ENCODE assay signal across 28 cellular contexts in the genomic region with DNA sequence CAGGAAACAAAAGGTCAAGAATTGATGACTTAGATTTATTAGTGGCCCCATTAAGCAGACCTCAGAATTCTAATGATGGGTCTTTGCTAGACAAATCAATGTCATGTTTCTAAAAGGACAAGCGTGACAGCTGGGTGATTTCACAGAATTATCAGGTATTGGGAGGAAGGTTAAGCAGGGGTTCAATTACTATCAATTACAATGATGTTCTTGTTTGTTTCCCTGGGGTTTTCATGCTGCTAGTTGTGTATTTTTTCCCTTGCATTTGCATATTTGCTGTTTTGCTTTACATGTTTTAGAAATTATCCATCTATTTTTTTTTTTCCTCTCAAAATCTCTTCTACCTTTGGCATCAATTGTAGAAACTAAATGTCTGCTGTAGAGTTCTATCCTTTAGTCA. TPM values are rescaled to one million over a fixed set of nuclear protein-coding genes. Genes with fewer than 3 reads are reported as not detected.
DNase-seq lines count a peak whose midpoint lies in the region; ATAC-seq, FAIRE-seq and TF ChIP-seq lines count a peak whose summit lies in the region.
"Had no signal": no experiment of that assay in that cellular context is flagged by ENCODE, and none has a peak within 500 bp of the region (broad histone marks: within the 10 kb centered on the region; RNA-seq: fewer than 3 reads in every experiment).

No MANE protein-coding gene starts in this region.

- ATAC-seq in K562: no peak
- ATAC-seq in HG03280 (IDR thresholded peaks at IDR 0.05; ENCODE audit: unreplicated experiment): no peak

- H4K20me1 ChIP-seq in mammary epithelial cell (ENCODE audit: insufficient read depth, low read length) (no peaks in the 10 kb centered on the region), K562 (replicated peaks; ENCODE audit: control insufficient read depth, insufficient read depth, low read length) (no peaks in the 10 kb centered on the region)
- H4K20me1 ChIP-seq: BLaER1 had no signal

- H2AFZ ChIP-seq in mammary epithelial cell (ENCODE audit: low read depth, low read length): no peak overlapping the region
- H2AFZ ChIP-seq in K562 (ENCODE audit: low read depth, low read length): no peak overlapping the region

- H3K9me1 ChIP-seq in K562 (ENCODE audit: control insufficient read depth, insufficient read depth, low read length): no peaks in the 10 kb centered on the region

- H3K4me1 Mint-ChIP-seq in MCF 10A (ENCODE audit: insufficient read depth, unreplicated experiment) (peaks cover 3% of the 10 kb centered on the region), neural crest cell (peaks cover 53% of the 10 kb centered on the region), type B pancreatic cell (ENCODE audit: unreplicated experiment) (peaks cover 65% of the 10 kb centered on the region)

- H3K36me3 ChIP-seq in mammary epithelial cell (ENCODE audit: insufficient read depth, low read length): no peaks in the 10 kb centered on the region
- H3K36me3 ChIP-seq in K562 (ENCODE audit: control insufficient read depth, insufficient read depth, low read length): no peaks in the 10 kb centered on the region
- H3K36me3 ChIP-seq: BE2C, BLaER1 had no signal

- POLR2A ChIA-PET in MCF 10A (lab: Yijun Ruan, JAX): interaction anchor here (1.6 kb wide), 1 partner anchor 109 kb away, joined by 3 read pairs; no protein-coding TSS in a partner anchor
- POLR2A ChIA-PET in K562 (lab: Yijun Ruan, JAX): interaction anchor here (0.6 to 1.2 kb wide), 2 partner anchors 60 to 167 kb away, joined by 3 read pairs; no protein-coding TSS in a partner anchor

- TF ChIP-seq EP300 in K562 (IDR thresholded peaks at IDR 0.05; ENCODE audit: low read length): no peak

- no TSS peak for BruUV-seq in MCF 10A (replicated peaks; lab: Mats Ljungman, UMichigan)
- BruUV-seq in mammary epithelial cell (replicated peaks; lab: Mats Ljungman, UMichigan): no TSS peak
- BruUV-seq in K562 (replicated peaks; lab: Mats Ljungman, UMichigan): no TSS peak

- dilution Hi-C loops in mammary epithelial cell (cut with HindIII; ENCODE audit: low sequenced_read_pairs): no loop called here

- 72% methylated on average over 1 of the region's 1 CpG for WGBS in mammary epithelial cell (ENCODE audit: low coverage, missing lambda C conversion rate)
- WGBS in K562 (ENCODE audit: insufficient coverage, low coverage, missing lambda C conversion rate): 0% methylated on average over 1 of the region's 1 CpG

- CTCF ChIA-PET in MCF 10A (lab: Yijun Ruan, JAX) (interaction anchor here (2.4 kb wide), 1 partner anchor 11 kb away, joined by 10 read pairs; no protein-coding TSS in a partner anchor), mammary epithelial cell (lab: Charles Lee; ENCODE audit: low non-redundant PET) (no interaction called here), K562 (lab: Yijun Ruan, JAX; ENCODE audit: low intra/inter-chr PET ratio) (no interaction called here)

- TF ChIP-seq POLR2A in K562 (conservative IDR thresholded peaks at IDR 0.05): no peak

- H3K79me2 ChIP-seq in mammary epithelial cell (ENCODE audit: insufficient read depth, low read length) (no peaks in the 10 kb centered on the region), K562 (ENCODE audit: control insufficient read depth, insufficient read depth, low read length) (no peaks in the 10 kb centered on the region)

- no peak for TF ChIP-seq CTCF in MCF 10A (IDR thresholded peaks at IDR 0.05; ENCODE audit: unreplicated experiment)
- no peak for TF ChIP-seq CTCF in mammary epithelial cell (conservative IDR thresholded peaks at IDR 0.05 in 1 of 2, IDR thresholded peaks at IDR 0.05 in 1 of 2; ENCODE audit: extremely low read depth in 1 of 2, insufficient read depth in 1 of 2, low read depth in 1 of 2, low read length in 2 of 2)
- no peak for TF ChIP-seq CTCF in K562 (IDR thresholded peaks at IDR 0.05 in 2 of 3, conservative IDR thresholded peaks at IDR 0.05 in 1 of 3; ENCODE audit: insufficient read depth in 2 of 3, low read depth in 1 of 3, low read length in 3 of 3)
- no peak for TF ChIP-seq CTCF in neural crest cell (conservative IDR thresholded peaks at IDR 0.05)
- TF ChIP-seq CTCF in type B pancreatic cell (conservative IDR thresholded peaks at IDR 0.05): no peak
- no peak for TF ChIP-seq CTCF in GM10266 (IDR thresholded peaks at IDR 0.05; ENCODE audit: control insufficient read depth, insufficient read depth, low read depth, missing control alignments)

- no peaks in the 10 kb centered on the region for H3K4me1 ChIP-seq in mammary epithelial cell (ENCODE audit: insufficient read depth, low read length)
- peaks cover 4 to 5% of the 10 kb centered on the region in 2 experiments; a peak in 3 of 5 replicates for H3K4me1 ChIP-seq in K562 (replicated peaks in 1 of 2; ENCODE audit: control insufficient read depth in 2 of 2, insufficient read depth in 2 of 2, low read length in 2 of 2)

- H3K27me3 ChIP-seq in mammary epithelial cell (ENCODE audit: insufficient read depth, low read length): no peaks in the 10 kb centered on the region
- H3K27me3 ChIP-seq in K562 (ENCODE audit: control insufficient read depth in 2 of 2, insufficient read depth in 2 of 2, low read length in 2 of 2): no peaks in the 10 kb centered on the region; a peak in 1 of 5 replicates
- H3K27me3 ChIP-seq: BE2C, BLaER1 had no signal

- H3K9me3 ChIP-seq in mammary epithelial cell (replicated peaks; ENCODE audit: insufficient read depth, low read length) (no peaks in the 10 kb centered on the region), K562 (replicated peaks; ENCODE audit: control insufficient read depth, insufficient read depth, low read depth, low read length) (no peaks in the 10 kb centered on the region)
- H3K9me3 ChIP-seq: BE2C, BLaER1 had no signal

- H3K4me2 ChIP-seq in mammary epithelial cell (ENCODE audit: insufficient read depth, low read depth, low read length) (no peak overlapping the region), K562 (ENCODE audit: insufficient read depth, low read length) (no peak overlapping the region)
- H3K4me2 ChIP-seq: BLaER1 had no signal

- H3K9ac ChIP-seq in mammary epithelial cell (ENCODE audit: insufficient read depth, low read length) (no peak overlapping the region), K562 (ENCODE audit: insufficient read depth in 1 of 2, low read depth in 2 of 2, low read length in 2 of 2) (no peak overlapping the region)
- H3K9ac ChIP-seq: BLaER1 had no signal

- intact Hi-C loops in MCF 10A (cut with micrococcal nuclease): no loop called here
- intact Hi-C loops in mammary epithelial cell (cut with micrococcal nuclease): no loop called here
- intact Hi-C loops in K562 (cut with micrococcal nuclease): no loop called here

- H3K27ac Mint-ChIP-seq in MCF 10A (ENCODE audit: low read depth, unreplicated experiment): peak overlapping the region; percentile 63
- no peak overlapping the region for H3K27ac Mint-ChIP-seq in neural crest cell (ENCODE audit: unreplicated experiment)
- peak overlapping the region; percentile 30 for H3K27ac Mint-ChIP-seq in type B pancreatic cell
- H3K27ac Mint-ChIP-seq: CD14-positive monocyte had no signal

- no peak overlapping the region for H3K27ac ChIP-seq in mammary epithelial cell (ENCODE audit: insufficient read depth, low read depth, low read length)
- H3K27ac ChIP-seq in K562 (ENCODE audit: extremely low read depth, low read depth, low read length): no peak overlapping the region
- H3K27ac ChIP-seq: BLaER1 had no signal

- no peak overlapping the region for H3K4me3 Mint-ChIP-seq in MCF 10A (ENCODE audit: unreplicated experiment)
- H3K4me3 Mint-ChIP-seq in neural crest cell: peak overlapping the region; percentile 11
- H3K4me3 Mint-ChIP-seq in type B pancreatic cell: peak overlapping the region; percentile 32
- H3K4me3 Mint-ChIP-seq: CD14-positive monocyte; CD4-positive, alpha-beta memory T cell; CD4-positive, CD25-positive, alpha-beta regulatory T cell; CD8-positive, alpha-beta memory T cell had no signal

- H3K36me3 Mint-ChIP-seq in MCF 10A (ENCODE audit: insufficient read depth, unreplicated experiment) (peaks cover 6% of the 10 kb centered on the region), neural crest cell (ENCODE audit: low read depth) (peaks cover 3% of the 10 kb centered on the region), type B pancreatic cell (peaks cover 4% of the 10 kb centered on the region)
- H3K36me3 Mint-ChIP-seq: CD14-positive monocyte; CD4-positive, alpha-beta memory T cell; CD4-positive, CD25-positive, alpha-beta regulatory T cell had no signal

- H3K27me3 Mint-ChIP-seq in MCF 10A (ENCODE audit: insufficient read depth, unreplicated experiment) (peaks cover 20% of the 10 kb centered on the region), neural crest cell (ENCODE audit: low read depth) (no peaks in the 10 kb centered on the region), type B pancreatic cell (peaks cover 9% of the 10 kb centered on the region)
- H3K27me3 Mint-ChIP-seq: CD4-positive, alpha-beta memory T cell had no signal

- H3K9me3 Mint-ChIP-seq in MCF 10A (ENCODE audit: unreplicated experiment): no peaks in the 10 kb centered on the region
- H3K9me3 Mint-ChIP-seq in neural crest cell: no peaks in the 10 kb centered on the region
- no peaks in the 10 kb centered on the region for H3K9me3 Mint-ChIP-seq in type B pancreatic cell
- H3K9me3 Mint-ChIP-seq: CD14-positive monocyte; CD4-positive, alpha-beta memory T cell; CD4-positive, CD25-positive, alpha-beta regulatory T cell; CD8-positive, alpha-beta memory T cell had no signal

- H3K4me3 ChIP-seq in mammary epithelial cell (replicated peaks in 1 of 3; ENCODE audit: insufficient read depth in 1 of 3, low read depth in 2 of 3, low read length in 3 of 3): no peak overlapping the region
- H3K4me3 ChIP-seq in K562: no peak overlapping the region
- H3K4me3 ChIP-seq: BLaER1 had no signal

- FAIRE-seq in K562 (lab: Jason Lieb, UNC): no peak
- FAIRE-seq: A204.1, GM12891, GM19239 had no signal

- in situ Hi-C loops in mammary epithelial cell (cut with MboI; ENCODE audit: low sequenced_read_pairs in 2 of 2): no loop called here
- in situ Hi-C loops in K562 (cut with MboI): no loop called here

- DNase-seq in MCF 10A (ENCODE audit: unreplicated experiment) (no peak), mammary epithelial cell (no peak), K562 (ENCODE audit: extremely low read depth in 1 of 4, low spot score in 3 of 4) (no peak), neural crest cell (ENCODE audit: low read depth, low spot score) (no peak), type B pancreatic cell (ENCODE audit: extremely low spot score, unreplicated experiment) (no peak), GM10266 (ENCODE audit: extremely low spot score) (no peak), GOT3 (lab: John Stamatoyannopoulos, UW) (no peak)
- DNase-seq: 8988T; BE2C; C1 segment of cervical spinal cord; CD4-positive, alpha-beta memory T cell; CD4-positive, CD25-positive, alpha-beta regulatory T cell; CD8-positive, alpha-beta memory T cell; COR-L47; DMS 273 treated with DMSO at 0.1 percent for 48 hours; DMS153; DMS53; DMS79; DND-41; EL; GDM1 had no signal

- TF ChIP-seq RAD21 in K562 (CRISPR knock-in tag; conservative IDR thresholded peaks at IDR 0.05 in 1 of 2, IDR thresholded peaks at IDR 0.05 in 1 of 2): no peak

RNA-seq across cellular contexts. Expression of gene GNAS, which starts 27.9 kb away (rescaled TPM):
- total RNA-seq in MCF 10A (2022) (629 and 715 TPM in 2 replicates), mammary epithelial cell (100 to 1,000 TPM; 289 to 682 TPM), K562 (2014; rRNA removed) (266 and 294 TPM in 2 replicates), K562 (2014; rRNA removed; fragmentation: Illumina TruSeq; extraction: Trizol) (212 and 224 TPM in 2 replicates), K562 (2015; rRNA removed; fragmentation: Illumina TruSeq; extraction: Trizol) (216 and 220 TPM in 2 replicates), K562 (2021) (422 and 439 TPM in 2 replicates), neural crest cell (1,339 and 1,425 TPM in 2 replicates), type B pancreatic cell (ENCODE audit: low replicate concordance) (1,005 and 1,406 TPM in 2 replicates)
- polyA plus RNA-seq in mammary epithelial cell (1,072 TPM), K562 (2011; rRNA removed) (321 and 329 TPM in 2 replicates), K562 (2014; fragmentation: Illumina TruSeq; extraction: Trizol) (648 and 649 TPM in 2 replicates), K562 (2014; fragmentation: Nextera tagmentation; extraction: Ambion mirVana) (100 to 1,000 TPM; 128 to 129 TPM), K562 (2014; rRNA removed) (343 and 398 TPM in 2 replicates)
- 1,722 TPM for polyA minus RNA-seq in mammary epithelial cell
- total RNA-seq in K562 (2011; cell fraction: chromatin; rRNA removed; ENCODE audit: low replicate concordance): 217 and 324 TPM in 2 replicates
- 221 and 239 TPM in 2 replicates for total RNA-seq in K562 (2011; cell fraction: nucleolus; rRNA removed)
- 270 and 367 TPM in 2 replicates for total RNA-seq in K562 (2011; cell fraction: nucleoplasm; rRNA removed)
- 659 and 699 TPM in 2 replicates for polyA plus RNA-seq in K562 (2011; cell fraction: cytosol; rRNA removed)
- 480 and 564 TPM in 2 replicates for polyA plus RNA-seq in K562 (2011; cell fraction: nucleus; rRNA removed)
- polyA plus RNA-seq in K562 (2012): 497 and 536 TPM in 2 replicates
- 360 and 482 TPM in 2 replicates for polyA minus RNA-seq in K562 (2011; rRNA and poly(A)+ RNA removed)
- 377 and 397 TPM in 2 replicates for polyA minus RNA-seq in K562 (2011; cell fraction: cytosol; rRNA and poly(A)+ RNA removed)
- 103 and 150 TPM in 2 replicates for polyA minus RNA-seq in K562 (2011; cell fraction: nucleus; rRNA and poly(A)+ RNA removed)

RNA-seq across cellular contexts. Expression of gene GNAS-AS1, which starts 29.7 kb away (rescaled TPM):
- total RNA-seq in MCF 10A (2022): 1.6 and 2.2 TPM in 2 replicates
- total RNA-seq in mammary epithelial cell: under 1 TPM; 0.33 to 0.73 TPM
- polyA plus RNA-seq in mammary epithelial cell: 0.27 TPM
- polyA minus RNA-seq in mammary epithelial cell: not detected
- total RNA-seq in K562 (2011; cell fraction: chromatin; rRNA removed; ENCODE audit: low replicate concordance): 0.42 and 1.3 TPM in 2 replicates
- 0.50 and 0.79 TPM in 2 replicates for total RNA-seq in K562 (2011; cell fraction: nucleolus; rRNA removed)
- total RNA-seq in K562 (2011; cell fraction: nucleoplasm; rRNA removed): 0.92 and 1.1 TPM in 2 replicates
- total RNA-seq in K562 (2014; rRNA removed): 0.73 and 2.5 TPM in 2 replicates
- total RNA-seq in K562 (2014; rRNA removed; fragmentation: Illumina TruSeq; extraction: Trizol): 0.25 and 0.45 TPM in 2 replicates
- 0.64 and 0.69 TPM in 2 replicates for total RNA-seq in K562 (2015; rRNA removed; fragmentation: Illumina TruSeq; extraction: Trizol)
- total RNA-seq in K562 (2021): 1.2 and 1.3 TPM in 2 replicates
- polyA plus RNA-seq in K562 (2011; rRNA removed): 0.07 TPM in 2 replicates
- not detected in 2 replicates for polyA plus RNA-seq in K562 (2011; cell fraction: cytosol; rRNA removed)
- 0.22 and 0.37 TPM in 2 replicates for polyA plus RNA-seq in K562 (2011; cell fraction: nucleus; rRNA removed)
- polyA plus RNA-seq in K562 (2012): 0.91 and 1.0 TPM in 2 replicates
- polyA plus RNA-seq in K562 (2014; fragmentation: Illumina TruSeq; extraction: Trizol): 0.21 and 0.90 TPM in 2 replicates
- polyA plus RNA-seq in K562 (2014; fragmentation: Nextera tagmentation; extraction: Ambion mirVana): under 1 TPM; 0.04 to 0.14 TPM
- polyA plus RNA-seq in K562 (2014; rRNA removed): 1.0 and 1.8 TPM in 2 replicates
- polyA minus RNA-seq in K562 (2011; rRNA and poly(A)+ RNA removed): not detected in 2 replicates
- polyA minus RNA-seq in K562 (2011; cell fraction: cytosol; rRNA and poly(A)+ RNA removed): not detected in 2 replicates
- not detected in 2 replicates for polyA minus RNA-seq in K562 (2011; cell fraction: nucleus; rRNA and poly(A)+ RNA removed)
- total RNA-seq in neural crest cell: 3.8 and 6.3 TPM in 2 replicates
- total RNA-seq in type B pancreatic cell (ENCODE audit: low replicate concordance): 1.7 and 6.1 TPM in 2 replicates
- total RNA-seq: G401 had no signal
- polyA plus RNA-seq: CD14-positive monocyte; CD4-positive, alpha-beta memory T cell; CD4-positive, CD25-positive, alpha-beta regulatory T cell; CD8-positive, alpha-beta memory T cell had no signal
